Comparison of ENCODE assay signal across 1 cellular context in the genomic region with DNA sequence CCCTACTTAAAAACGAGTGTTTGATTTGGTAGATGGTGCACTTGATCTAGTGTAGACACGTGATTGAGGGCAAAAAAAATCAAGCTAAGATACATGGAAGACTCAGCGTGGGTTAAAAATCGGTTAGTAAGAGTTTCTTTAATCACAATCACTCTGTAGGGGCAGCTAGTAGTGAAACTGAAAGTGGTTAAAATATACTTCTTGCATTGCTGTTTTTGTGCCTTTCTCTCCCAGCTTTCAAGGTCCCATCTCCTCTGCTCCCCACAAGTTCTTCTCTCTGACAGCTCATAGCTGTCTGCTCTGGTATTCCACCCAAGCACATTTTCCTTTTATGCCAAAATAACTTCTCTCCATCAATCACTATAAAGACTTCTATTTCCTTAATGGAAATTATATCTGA.
TF ChIP-seq lines count a peak whose summit lies in the region.

No MANE protein-coding gene starts in this region.

TF ChIP-seq in IMR-90, 13 proteins besides CTCF, POLR2A, EP300 and RAD21:
- TF ChIP-seq NFE2L2 (IDR thresholded peaks at IDR 0.05; ENCODE audit: low read depth, low read length) = no peak
- TF ChIP-seq FOS (IDR thresholded peaks at IDR 0.05; ENCODE audit: low read depth, low read length) = no peak
- no peak for TF ChIP-seq RFX5 (IDR thresholded peaks at IDR 0.05; ENCODE audit: low read depth, low read length)
- no peak for TF ChIP-seq MAFK (IDR thresholded peaks at IDR 0.05; ENCODE audit: low read depth, low read length)
- TF ChIP-seq, protein P1, sequence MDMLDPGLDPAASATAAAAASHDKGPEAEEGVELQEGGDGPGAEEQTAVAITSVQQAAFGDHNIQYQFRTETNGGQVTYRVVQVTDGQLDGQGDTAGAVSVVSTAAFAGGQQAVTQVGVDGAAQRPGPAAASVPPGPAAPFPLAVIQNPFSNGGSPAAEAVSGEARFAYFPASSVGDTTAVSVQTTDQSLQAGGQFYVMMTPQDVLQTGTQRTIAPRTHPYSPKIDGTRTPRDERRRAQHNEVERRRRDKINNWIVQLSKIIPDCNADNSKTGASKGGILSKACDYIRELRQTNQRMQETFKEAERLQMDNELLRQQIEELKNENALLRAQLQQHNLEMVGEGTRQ (IDR thresholded peaks at IDR 0.05; ENCODE audit: low read depth, low read length) = no peak
- TF ChIP-seq MXI1 (IDR thresholded peaks at IDR 0.05; ENCODE audit: borderline replicate concordance, low read depth, low read length) = no peak
- TF ChIP-seq, protein P2, sequence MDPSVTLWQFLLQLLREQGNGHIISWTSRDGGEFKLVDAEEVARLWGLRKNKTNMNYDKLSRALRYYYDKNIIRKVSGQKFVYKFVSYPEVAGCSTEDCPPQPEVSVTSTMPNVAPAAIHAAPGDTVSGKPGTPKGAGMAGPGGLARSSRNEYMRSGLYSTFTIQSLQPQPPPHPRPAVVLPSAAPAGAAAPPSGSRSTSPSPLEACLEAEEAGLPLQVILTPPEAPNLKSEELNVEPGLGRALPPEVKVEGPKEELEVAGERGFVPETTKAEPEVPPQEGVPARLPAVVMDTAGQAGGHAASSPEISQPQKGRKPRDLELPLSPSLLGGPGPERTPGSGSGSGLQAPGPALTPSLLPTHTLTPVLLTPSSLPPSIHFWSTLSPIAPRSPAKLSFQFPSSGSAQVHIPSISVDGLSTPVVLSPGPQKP (IDR thresholded peaks at IDR 0.05; ENCODE audit: borderline replicate concordance, low read depth, low read length) = no peak
- TF ChIP-seq SMC3 (IDR thresholded peaks at IDR 0.05; ENCODE audit: low read depth, low read length) = no peak
- no peak for TF ChIP-seq CHD1 (IDR thresholded peaks at IDR 0.05; ENCODE audit: low read depth, low read length)
- no peak for TF ChIP-seq MAZ (IDR thresholded peaks at IDR 0.05; ENCODE audit: borderline replicate concordance, low read depth, low read length)
- TF ChIP-seq CEBPB (IDR thresholded peaks at IDR 0.05; ENCODE audit: low read depth, low read length) = no peak
- TF ChIP-seq BHLHE40 (IDR thresholded peaks at IDR 0.05; ENCODE audit: low read depth, low read length) = no peak
- no peak for TF ChIP-seq RCOR1 (IDR thresholded peaks at IDR 0.05; ENCODE audit: insufficient replicate concordance, low read length)
